13 cellular contexts compared by ENCODE assay signal in the genomic region with DNA sequence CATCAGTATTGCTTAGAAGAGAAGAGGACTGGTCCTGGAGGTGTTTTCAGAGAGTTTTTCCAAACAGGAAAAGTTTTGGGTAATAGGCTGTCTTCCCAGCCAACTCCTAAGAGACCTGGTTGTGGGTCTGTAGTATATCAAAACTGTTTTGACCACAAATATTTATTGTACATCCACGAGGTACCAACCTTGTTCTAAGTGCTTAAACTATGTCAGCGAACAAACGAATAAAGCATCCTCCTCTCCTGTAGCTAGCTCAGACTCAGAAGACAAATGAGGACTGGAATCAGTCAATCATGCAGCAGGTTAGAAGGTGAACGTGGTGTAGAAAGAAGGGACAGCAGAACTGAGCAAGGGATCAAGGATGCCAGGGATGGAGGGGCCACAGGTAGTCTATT.
DNase-seq lines count a peak whose midpoint lies in the region; ATAC-seq lines count a peak whose summit lies in the region.
"Had no signal": no experiment of that assay in that cellular context is flagged by ENCODE, and none has a peak within 500 bp of the region (broad histone marks: within the 10 kb centered on the region; RNA-seq: fewer than 3 reads in every experiment).

No MANE protein-coding gene starts in this region.

- peak overlapping the region; percentile 80 for H3K27ac Mint-ChIP-seq in T-helper 1 cell treated with Interleukin-12 subunit alpha and Interleukin-12 subunit beta and Interleukin-4 antibody, amounts not matched to agents 30 μg/mL and 1 μg/mL, for 36 hours
- H3K27ac Mint-ChIP-seq in activated T-helper 17 cell treated with anti-CD3 and anti-CD28 coated beads, Interleukin-2, amount 50 U/mL, for 72 hours, result peak overlapping the region; percentile 95
- no peak overlapping the region for H3K27ac Mint-ChIP-seq in naive B cell

- peaks cover 19% of the 10 kb centered on the region for H3K36me3 Mint-ChIP-seq in T-helper 1 cell treated with Interleukin-12 subunit alpha and Interleukin-12 subunit beta and Interleukin-4 antibody, amounts not matched to agents 30 μg/mL and 1 μg/mL, for 36 hours (ENCODE audit: low read depth)
- H3K36me3 Mint-ChIP-seq in activated T-helper 17 cell treated with anti-CD3 and anti-CD28 coated beads, Interleukin-2, amount 50 U/mL, for 72 hours (ENCODE audit: low read depth), result no peaks in the 10 kb centered on the region
- peaks cover 0 to 16% of the 10 kb centered on the region in 2 donors for H3K36me3 Mint-ChIP-seq in naive B cell

- H3K4me3 Mint-ChIP-seq in T-helper 1 cell treated with Interleukin-12 subunit alpha and Interleukin-12 subunit beta and Interleukin-4 antibody, amounts not matched to agents 30 μg/mL and 1 μg/mL, for 36 hours, result peak overlapping the region; percentile 76
- peak overlapping the region; percentile 93 for H3K4me3 Mint-ChIP-seq in activated T-helper 17 cell treated with anti-CD3 and anti-CD28 coated beads, Interleukin-2, amount 50 U/mL, for 72 hours
- H3K4me3 Mint-ChIP-seq in naive B cell, result peak overlapping the region in 5 of 8 donors; percentile 9 to 63 (median 54)

- H3K9me3 Mint-ChIP-seq in T-helper 1 cell treated with Interleukin-12 subunit alpha and Interleukin-12 subunit beta and Interleukin-4 antibody, amounts not matched to agents 30 μg/mL and 1 μg/mL, for 36 hours, result peaks cover 13% of the 10 kb centered on the region
- H3K9me3 Mint-ChIP-seq in activated T-helper 17 cell treated with anti-CD3 and anti-CD28 coated beads, Interleukin-2, amount 50 U/mL, for 72 hours, result no peaks in the 10 kb centered on the region
- peaks cover 5 to 13% (median 9%) of the 10 kb centered on the region in 7 donors for H3K9me3 Mint-ChIP-seq in naive B cell

- peaks cover 14% of the 10 kb centered on the region for H3K27me3 Mint-ChIP-seq in T-helper 1 cell treated with Interleukin-12 subunit alpha and Interleukin-12 subunit beta and Interleukin-4 antibody, amounts not matched to agents 30 μg/mL and 1 μg/mL, for 36 hours (ENCODE audit: low read depth)
- no peaks in the 10 kb centered on the region for H3K27me3 Mint-ChIP-seq in activated T-helper 17 cell treated with anti-CD3 and anti-CD28 coated beads, Interleukin-2, amount 50 U/mL, for 72 hours
- peaks cover 9 to 31% (median 18%) of the 10 kb centered on the region in 3 donors for H3K27me3 Mint-ChIP-seq in naive B cell

- ATAC-seq in GM19463 (IDR thresholded peaks at IDR 0.05; ENCODE audit: unreplicated experiment) (peak; percentile 9), naive B cell (ENCODE audit: low read depth in 2 of 2) (no peak)
- peak; percentile 35 for ATAC-seq in activated T-helper 17 cell treated with anti-CD3 and anti-CD28 coated beads, Interleukin-2, amount 50 U/mL, for 72 hours (replicated peaks)
- ATAC-seq: left lobe of liver, Panc1 had no signal

- DNase-seq in T-helper 1 cell, result no peak
- DNase-seq in naive B cell, result no peak
- no peak for DNase-seq in activated CD4-positive, CD25-positive, alpha-beta regulatory T cell treated with anti-CD3 and anti-CD28 coated beads, Interleukin-2, amount 50 U/mL, for 72 hours
- no peak for DNase-seq in HUDEP-2 (lab: John Stamatoyannopoulos, UW; ENCODE audit: unreplicated experiment in 76 of 76)
- no peak for DNase-seq in SW 1271 (lab: John Stamatoyannopoulos, UW)
- DNase-seq: EL, NCI-H2081 treated with DMSO at 0.1 percent for 48 hours, trophoblast cell had no signal

- H3K4me1 Mint-ChIP-seq in T-helper 1 cell treated with Interleukin-12 subunit alpha and Interleukin-12 subunit beta and Interleukin-4 antibody, amounts not matched to agents 30 μg/mL and 1 μg/mL, for 36 hours (ENCODE audit: low read depth), result peaks cover 42% of the 10 kb centered on the region
- H3K4me1 Mint-ChIP-seq in activated T-helper 17 cell treated with anti-CD3 and anti-CD28 coated beads, Interleukin-2, amount 50 U/mL, for 72 hours, result peaks cover 15% of the 10 kb centered on the region
- peaks cover 0 to 6% (median 0%) of the 10 kb centered on the region in 3 donors for H3K4me1 Mint-ChIP-seq in naive B cell

Comparison
In these comparisons a context has a peak if more than half of its experiments do, and no peak if none do; other contexts are left out.
1. H3K27ac Mint-ChIP-seq: peak in T-helper 1 cell treated with Interleukin-12 subunit alpha and Interleukin-12 subunit beta and Interleukin-4 antibody, amounts not matched to agents 30 μg/mL and 1 μg/mL, for 36 hours (single experiment) and activated T-helper 17 cell treated with anti-CD3 and anti-CD28 coated beads, Interleukin-2, amount 50 U/mL, for 72 hours (single experiment); none in naive B cell (0 of 6).
2. ATAC-seq: peak in GM19463 (single experiment) and activated T-helper 17 cell treated with anti-CD3 and anti-CD28 coated beads, Interleukin-2, amount 50 U/mL, for 72 hours (single experiment); none in naive B cell (0 of 2).
3. Peak in every context shown above with its lines, with median percentiles within 50 percentile points of each other: H3K4me3 Mint-ChIP-seq.